ENCODE assay signal across 9 cellular contexts in genomic region chr18:10006261-10006903, GRCh38.
DNase-seq lines count a peak whose midpoint lies in the region; ATAC-seq and TF ChIP-seq lines count a peak whose summit lies in the region.
"Had no signal": no experiment of that assay in that cellular context is flagged by ENCODE, and none has a peak within 500 bp of the region (broad histone marks: within the 10 kb centered on the region; RNA-seq: fewer than 3 reads in every experiment).

No MANE protein-coding gene starts in this region.

- CTCF ChIA-PET in AG04449 (lab: Yijun Ruan, JAX) = interaction anchor here (0.6 to 3.5 kb wide), 12 partner anchors 11 to 512 kb away, joined by 3 to 61 read pairs (median 4); no protein-coding TSS in a partner anchor

- H3K27me3 ChIP-seq in cardiac muscle cell = no peaks in the 10 kb centered on the region

- POLR2A ChIA-PET in AG04449 (lab: Yijun Ruan, JAX) = no interaction called here

- no peaks in the 10 kb centered on the region for H3K36me3 ChIP-seq in cardiac muscle cell

- H3K4me3 ChIP-seq in AG04449 (ENCODE audit: low read depth, low read length) = no peak overlapping the region
- no peak overlapping the region for H3K4me3 ChIP-seq in cardiac muscle cell

- H3K4me1 ChIP-seq in cardiac muscle cell (ENCODE audit: low read depth) = no peaks in the 10 kb centered on the region

- no peak overlapping the region for H3K27ac ChIP-seq in cardiac muscle cell

- DNase-seq in AG04449 (ENCODE audit: low read depth, low spot score) (no peak), HT1080 (ENCODE audit: low read depth) (peak; percentile 18), SK-N-DZ (ENCODE audit: low spot score) (peak; percentile 32), cardiac muscle cell (ENCODE audit: low read depth in 1 of 2, low spot score in 1 of 2) (peak; percentile 59 to 67), DMS79 (lab: John Stamatoyannopoulos, UW) (no peak)
- DNase-seq: naive B cell had no signal

- TF ChIP-seq CTCF in AG04449 (IDR thresholded peaks at IDR 0.05; ENCODE audit: insufficient read depth, low read length, missing control alignments) = peak; percentile 5
- peak; percentile 34 for TF ChIP-seq CTCF in cardiac muscle cell (IDR thresholded peaks at IDR 0.05; ENCODE audit: low read depth, low read length)

- no peaks in the 10 kb centered on the region for H3K9me3 ChIP-seq in cardiac muscle cell (ENCODE audit: low read depth)

- ATAC-seq in HG03342 (IDR thresholded peaks at IDR 0.05; ENCODE audit: unreplicated experiment) = no peak
- ATAC-seq in GM19467 (IDR thresholded peaks at IDR 0.05; ENCODE audit: unreplicated experiment) = no peak
- ATAC-seq in HG02759 (IDR thresholded peaks at IDR 0.05; ENCODE audit: unreplicated experiment) = no peak

Comparison
In these comparisons a context has a peak if more than half of its experiments do, and no peak if none do; other contexts are left out.
1. DNase-seq: peak in HT1080 (single experiment), SK-N-DZ (single experiment) and cardiac muscle cell (2 of 2); none in AG04449 (single experiment) and DMS79 (single experiment).